Comparison of ENCODE assay signal across 14 cellular contexts in the genomic region with DNA sequence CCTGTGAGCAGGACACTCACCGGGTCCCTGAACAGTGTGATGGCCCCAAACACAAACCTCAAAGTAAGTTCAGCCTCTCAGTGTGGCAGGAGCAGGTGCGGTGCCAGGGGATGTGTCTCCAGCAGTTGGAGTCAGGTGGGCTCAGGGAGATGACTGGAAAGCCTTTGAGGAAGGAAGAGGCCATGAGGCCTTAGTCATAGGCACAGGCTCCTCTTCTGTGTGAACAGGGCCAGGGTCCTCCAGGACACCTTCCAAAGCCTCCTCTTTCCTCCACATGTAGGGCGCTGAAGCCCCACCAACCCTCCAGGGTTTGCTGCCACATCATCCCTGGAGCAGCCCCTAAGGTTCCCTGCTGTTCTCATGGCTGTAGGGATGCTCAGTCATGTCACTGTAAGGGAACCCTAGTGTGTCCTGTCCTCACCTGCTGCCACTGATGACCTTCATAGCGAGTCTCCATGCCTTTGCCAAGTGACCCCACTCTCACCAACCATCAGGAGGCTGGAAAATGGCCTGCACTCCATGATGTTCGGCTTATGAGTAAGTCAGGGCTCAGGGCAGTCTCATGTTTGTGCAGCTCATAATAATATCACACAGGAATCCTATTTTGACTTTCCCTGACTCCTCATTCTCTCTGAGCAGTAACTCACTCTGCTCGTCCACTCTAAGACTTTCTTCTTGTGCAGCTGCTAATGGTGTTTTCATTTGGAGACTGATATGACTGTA.
"Had no signal": no experiment of that assay in that cellular context is flagged by ENCODE, and none has a peak within 500 bp of the region (broad histone marks: within the 10 kb centered on the region; RNA-seq: fewer than 3 reads in every experiment).

No MANE protein-coding gene starts in this region.

- H3K27ac Mint-ChIP-seq: activated CD8-positive, alpha-beta T cell treated with anti-CD3 and anti-CD28 coated beads, Interleukin-2, amount 10 ng/mL, durations not matched to agents 7 days and 5 days; activated T-helper 1 cell treated with anti-CD3 and anti-CD28 coated beads, Interleukin-12 subunit alpha, Interleukin-12 subunit beta, Interleukin-2, Interleukin-4 antibody, amounts not matched to agents 30 ng/mL and 10 ng/mL and 1 ng/mL, durations not matched to agents 14 hours and 24 hours and 36 hours; T-helper 17 cell; WTC11 had no signal

- H3K4me3 Mint-ChIP-seq: activated CD8-positive, alpha-beta T cell treated with anti-CD3 and anti-CD28 coated beads, Interleukin-2, amount 10 ng/mL, durations not matched to agents 7 days and 5 days; activated T-helper 1 cell treated with anti-CD3 and anti-CD28 coated beads, Interleukin-12 subunit alpha, Interleukin-12 subunit beta, Interleukin-2, Interleukin-4 antibody, amounts not matched to agents 30 ng/mL and 10 ng/mL and 1 ng/mL, durations not matched to agents 14 hours and 24 hours and 36 hours; T-helper 17 cell; WTC11 had no signal

- H3K4me3 ChIP-seq: body of pancreas, left ventricle myocardium inferior, stomach had no signal

- DNase-seq: activated CD4-positive, alpha-beta T cell treated with anti-CD3 and anti-CD28 coated beads for 48 hours; activated CD8-positive, alpha-beta memory T cell treated with anti-CD3 and anti-CD28 coated beads, Interleukin-2, amount 50 U/mL, for 48 hours; activated CD8-positive, alpha-beta T cell treated with anti-CD3 and anti-CD28 coated beads, Interleukin-2, amount 10 ng/mL, durations not matched to agents 7 days and 5 days; activated naive CD4-positive, alpha-beta T cell treated with anti-CD3 and anti-CD28 coated beads, Interleukin-2, amount 50 U/mL, for 16 hours; amniotic stem cell; body of pancreas; dermis blood vessel endothelial cell; erythroblast; left ventricle myocardium inferior; stimulated activated CD4-positive, alpha-beta T cell treated with anti-CD3 and anti-CD28 coated beads, Interleukin-2, amount 100 ng/mL, for 48 hours; stomach; T-helper 17 cell had no signal

- H3K27ac ChIP-seq: body of pancreas, left ventricle myocardium inferior, stomach had no signal

- H3K4me1 ChIP-seq: body of pancreas, left ventricle myocardium inferior, stomach had no signal

- H3K27me3 Mint-ChIP-seq: T-helper 17 cell had no signal

- H3K27me3 ChIP-seq: body of pancreas had no signal

- ATAC-seq: activated CD8-positive, alpha-beta T cell treated with anti-CD3 and anti-CD28 coated beads, Interleukin-2, amount 10 ng/mL, durations not matched to agents 7 days and 5 days; body of pancreas; T-helper 17 cell; WTC11 had no signal

- H3K36me3 ChIP-seq: left ventricle myocardium inferior, stomach had no signal

- H3K4me1 Mint-ChIP-seq: T-helper 17 cell, WTC11 had no signal
